ENCODE assay signal across 10 cellular contexts in the genomic region with DNA sequence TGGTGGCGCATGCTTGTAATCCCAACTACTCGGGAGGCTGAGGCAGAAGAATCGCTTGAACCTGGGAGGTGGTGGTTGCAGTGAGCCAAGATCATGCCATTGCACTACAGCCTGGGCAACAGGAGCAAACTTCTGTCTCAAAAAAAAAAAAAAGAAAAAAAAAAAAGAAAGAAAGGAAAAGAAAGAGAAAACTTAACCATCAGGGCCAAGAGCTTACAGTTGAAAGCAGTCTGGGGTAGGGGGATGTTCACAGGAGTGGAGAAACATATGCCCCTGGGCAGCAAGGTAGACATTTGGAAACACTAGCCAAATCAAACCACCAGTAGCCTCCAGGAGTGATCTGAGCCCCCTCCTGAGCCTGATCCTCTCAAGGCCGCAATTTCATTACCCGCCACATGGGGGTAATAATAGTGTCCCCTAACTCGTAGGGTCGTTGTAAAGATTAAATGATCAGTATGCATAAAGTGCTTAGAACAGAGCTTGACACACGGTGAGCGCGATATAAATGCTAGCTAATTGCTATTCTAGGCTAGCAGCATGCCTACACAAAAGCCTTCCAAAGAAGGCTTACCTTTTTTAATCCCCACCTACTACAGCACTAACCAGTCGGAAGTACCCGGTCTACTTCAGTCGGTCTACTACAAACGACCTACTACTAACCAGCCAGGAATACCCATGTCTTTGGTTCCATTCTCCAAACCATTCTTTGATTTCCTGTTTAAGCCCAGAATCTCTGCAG.
A peak's percentile ranks its signal among the peaks of the same experiment; 100 is the strongest.
DNase-seq lines count a peak whose midpoint lies in the region; ATAC-seq and TF ChIP-seq lines count a peak whose summit lies in the region.
"Had no signal": no experiment of that assay in that cellular context is flagged by ENCODE, and none has a peak within 500 bp of the region (broad histone marks: within the 10 kb centered on the region; RNA-seq: fewer than 3 reads in every experiment).

No MANE protein-coding gene starts in this region.

- peak overlapping the region in 1 of 2 donors; percentile 72 for H3K9ac ChIP-seq in mucosa of rectum (ENCODE audit: low read depth in 1 of 2, low read length in 2 of 2)

- TF ChIP-seq CTCF in Caco-2 (IDR thresholded peaks at IDR 0.05; ENCODE audit: insufficient read depth in 1 of 2, low read depth in 1 of 2, low read length in 1 of 2, severe bottlenecking in 1 of 2, unreplicated experiment in 1 of 2): peak; percentile 31 to 53
- peak; percentile 38; the same call in 1 of the 2 replicates for TF ChIP-seq CTCF in HFFc6 (IDR thresholded peaks at IDR 0.05)
- TF ChIP-seq CTCF in CD4-positive, alpha-beta T cell (IDR thresholded peaks at IDR 0.05): no peak
- TF ChIP-seq CTCF in endothelial cell (IDR thresholded peaks at IDR 0.05; ENCODE audit: unreplicated experiment): no peak

- no peak overlapping the region for H3K4me3 ChIP-seq in Caco-2 (ENCODE audit: low read depth, low read length)
- H3K4me3 ChIP-seq in mucosa of rectum (ENCODE audit: low read length in 2 of 2): no peak overlapping the region
- H3K4me3 ChIP-seq: body of pancreas had no signal

- H3K27me3 Mint-ChIP-seq in Caco-2 (ENCODE audit: insufficient read depth, unreplicated experiment): no peaks in the 10 kb centered on the region
- peaks cover 14% of the 10 kb centered on the region for H3K27me3 Mint-ChIP-seq in HFFc6 (ENCODE audit: insufficient read depth)
- peaks cover 64% of the 10 kb centered on the region for H3K27me3 Mint-ChIP-seq in CD4-positive, alpha-beta T cell
- H3K27me3 Mint-ChIP-seq in endothelial cell (ENCODE audit: unreplicated experiment): peaks cover 12% of the 10 kb centered on the region

- no TSS peak for BruUV-seq in Caco-2 (replicated peaks; lab: Mats Ljungman, UMichigan)

- ATAC-seq in CD4-positive, alpha-beta T cell (ENCODE audit: poor library complexity): no peak
- ATAC-seq: body of pancreas had no signal

- peaks cover 31% of the 10 kb centered on the region for H3K4me1 Mint-ChIP-seq in Caco-2 (ENCODE audit: low read depth, unreplicated experiment)
- no peaks in the 10 kb centered on the region; the same call in 1 of the 2 replicates for H3K4me1 Mint-ChIP-seq in HFFc6 (ENCODE audit: low read depth)
- H3K4me1 Mint-ChIP-seq in CD4-positive, alpha-beta T cell (ENCODE audit: low read depth): peaks cover 8% of the 10 kb centered on the region
- peaks cover 18% of the 10 kb centered on the region for H3K4me1 Mint-ChIP-seq in endothelial cell (ENCODE audit: unreplicated experiment)

- H3K27ac ChIP-seq in mucosa of rectum (ENCODE audit: low read depth in 2 of 2, low read length in 2 of 2): peak overlapping the region; percentile 64 to 72
- no peak overlapping the region for H3K27ac ChIP-seq in CD4-positive, alpha-beta T cell (ENCODE audit: low read depth, low read length)

- intact Hi-C loops in Caco-2 (cut with micrococcal nuclease; ENCODE audit: unreplicated experiment): loop anchor here (5.0 kb wide), 2 partner anchors 314 to 326 kb away; no protein-coding TSS in a partner anchor
- intact Hi-C loops in CD4-positive, alpha-beta T cell (cut with DNase I, micrococcal nuclease): no loop called here

- peak in 1 of 2 experiments; percentile 43 for DNase-seq in Caco-2
- DNase-seq in HFFc6: no peak
- peak; percentile 51 for DNase-seq in cerebellar cortex (ENCODE audit: low spot score)
- no peak for DNase-seq in CD4-positive, alpha-beta T cell
- no peak for DNase-seq in A172 (ENCODE audit: low spot score)
- DNase-seq in NOMO-1 treated with dmso at 0.1 percent for 144 hours (lab: John Stamatoyannopoulos, UW; ENCODE audit: unreplicated experiment): no peak
- DNase-seq in endothelial cell (ENCODE audit: low spot score): no peak
- DNase-seq: occipital lobe had no signal

- H3K9me3 ChIP-seq in Caco-2 (no peaks in the 10 kb centered on the region), mucosa of rectum (ENCODE audit: control insufficient read depth in 2 of 2, low read length in 2 of 2) (no peaks in the 10 kb centered on the region)
- no peaks in the 10 kb centered on the region for H3K9me3 ChIP-seq in CD4-positive, alpha-beta T cell (ENCODE audit: control insufficient read depth, low read length)
- H3K9me3 ChIP-seq: body of pancreas had no signal

- peaks cover 35% of the 10 kb centered on the region for H3K36me3 Mint-ChIP-seq in Caco-2 (ENCODE audit: insufficient read depth, unreplicated experiment)
- no peaks in the 10 kb centered on the region for H3K36me3 Mint-ChIP-seq in HFFc6 (ENCODE audit: low read depth)
- no peaks in the 10 kb centered on the region for H3K36me3 Mint-ChIP-seq in CD4-positive, alpha-beta T cell (ENCODE audit: low read depth)
- peaks cover 8% of the 10 kb centered on the region for H3K36me3 Mint-ChIP-seq in endothelial cell (ENCODE audit: low read depth, unreplicated experiment)

- H3K27ac Mint-ChIP-seq in Caco-2 (ENCODE audit: unreplicated experiment): no peak overlapping the region
- H3K27ac Mint-ChIP-seq in HFFc6: no peak overlapping the region
- no peak overlapping the region for H3K27ac Mint-ChIP-seq in CD4-positive, alpha-beta T cell
- H3K27ac Mint-ChIP-seq in endothelial cell (ENCODE audit: unreplicated experiment): no peak overlapping the region

- CTCF ChIA-PET in Caco-2 (lab: Charles Lee): interaction anchor here (0.7 kb wide), 1 partner anchor 91 kb away, joined by 3 read pairs; no protein-coding TSS in a partner anchor
- CTCF ChIA-PET in CD4-positive, alpha-beta T cell (lab: Charles Lee): no interaction called here

- H3K9me3 Mint-ChIP-seq in Caco-2 (ENCODE audit: unreplicated experiment): no peaks in the 10 kb centered on the region
- H3K9me3 Mint-ChIP-seq in HFFc6: no peaks in the 10 kb centered on the region
- no peaks in the 10 kb centered on the region for H3K9me3 Mint-ChIP-seq in CD4-positive, alpha-beta T cell
- no peaks in the 10 kb centered on the region for H3K9me3 Mint-ChIP-seq in endothelial cell (ENCODE audit: unreplicated experiment)

- peaks cover 42% of the 10 kb centered on the region for H3K4me1 ChIP-seq in Caco-2
- peaks cover 5 to 14% of the 10 kb centered on the region in 2 donors for H3K4me1 ChIP-seq in mucosa of rectum (ENCODE audit: control insufficient read depth in 2 of 2, insufficient read depth in 2 of 2, low read length in 2 of 2)

- H3K27me3 ChIP-seq in Caco-2 (replicated peaks; ENCODE audit: control insufficient read depth, insufficient read depth, low read length): no peaks in the 10 kb centered on the region
- H3K27me3 ChIP-seq in mucosa of rectum (ENCODE audit: control insufficient read depth in 2 of 2, insufficient read depth in 2 of 2, low read length in 2 of 2): no peaks in the 10 kb centered on the region
- peaks cover 40% of the 10 kb centered on the region for H3K27me3 ChIP-seq in CD4-positive, alpha-beta T cell (ENCODE audit: control insufficient read depth, insufficient read depth, low read length)
- H3K27me3 ChIP-seq: body of pancreas had no signal

- POLR2A ChIA-PET in Caco-2 (lab: Charles Lee): interaction anchor here (1.6 kb wide), 1 partner anchor 10 kb away, joined by 4 read pairs; no protein-coding TSS in a partner anchor
- POLR2A ChIA-PET in CD4-positive, alpha-beta T cell (lab: Charles Lee): no interaction called here

- H3K4me3 Mint-ChIP-seq in Caco-2 (ENCODE audit: unreplicated experiment) (peak overlapping the region; percentile 94), HFFc6 (no peak overlapping the region), endothelial cell (ENCODE audit: unreplicated experiment) (no peak overlapping the region)
- no peak overlapping the region for H3K4me3 Mint-ChIP-seq in CD4-positive, alpha-beta T cell

- H3K36me3 ChIP-seq in Caco-2 (ENCODE audit: control insufficient read depth, insufficient read depth, low read length): no peaks in the 10 kb centered on the region
- no peaks in the 10 kb centered on the region for H3K36me3 ChIP-seq in mucosa of rectum (ENCODE audit: control insufficient read depth in 2 of 2, insufficient read depth in 2 of 2, low read length in 2 of 2)

Comparison
In these comparisons a context has a peak if more than half of its experiments do, and no peak if none do; other contexts are left out.
1. CTCF ChIP-seq: peak in Caco-2 (2 of 2) and HFFc6 (single experiment); none in CD4-positive, alpha-beta T cell (single experiment) and endothelial cell (single experiment).